Comparison of ENCODE assay signal across 26 cellular contexts in the genomic region with DNA sequence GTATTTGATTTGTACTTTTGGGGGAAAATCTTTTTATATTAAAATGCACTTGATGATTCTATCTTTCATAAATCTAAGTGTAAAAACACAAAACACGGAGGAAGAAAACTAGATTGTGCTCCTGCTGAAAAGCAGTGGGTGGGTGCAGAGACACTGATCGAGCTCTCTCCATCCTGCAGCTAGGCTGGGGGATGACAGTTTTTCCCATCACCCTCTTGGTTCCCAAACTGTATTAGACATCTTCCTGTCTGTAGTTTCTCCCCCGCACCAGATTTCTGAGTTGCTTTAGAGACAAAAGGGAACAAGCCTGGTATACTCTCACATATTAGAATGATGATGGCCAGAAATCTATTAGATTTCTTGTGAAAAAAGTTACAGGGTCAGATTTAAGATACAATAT.
"Had no signal": no experiment of that assay in that cellular context is flagged by ENCODE, and none has a peak within 500 bp of the region (broad histone marks: within the 10 kb centered on the region; RNA-seq: fewer than 3 reads in every experiment).

No MANE protein-coding gene starts in this region.

- H3K27ac Mint-ChIP-seq: memory B cell; mesothelial cell of epicardium; naive thymus-derived CD4-positive, alpha-beta T cell; nephron; neural progenitor cell had no signal

- H3K9me3 ChIP-seq: thyroid gland had no signal

- H3K4me1 Mint-ChIP-seq: memory B cell; mesothelial cell of epicardium; naive thymus-derived CD4-positive, alpha-beta T cell; nephron had no signal

- H2AFZ ChIP-seq: neural progenitor cell had no signal

- H3K9ac ChIP-seq: neural progenitor cell had no signal

- H3K4me3 ChIP-seq: coronary artery, esophagus squamous epithelium, lung, neural progenitor cell, right lobe of liver, smooth muscle cell, stomach, thyroid gland, vagina had no signal

- H3K27me3 ChIP-seq: esophagus squamous epithelium, neural progenitor cell, right lobe of liver, stomach, thyroid gland, vagina had no signal

- H3K4me1 ChIP-seq: esophagus squamous epithelium, neural progenitor cell, right lobe of liver, stomach, thyroid gland, vagina had no signal

- H3K27ac ChIP-seq: coronary artery, esophagus squamous epithelium, neural progenitor cell, right lobe of liver, stomach, thyroid gland, vagina had no signal

- ATAC-seq: left lobe of liver; naive thymus-derived CD4-positive, alpha-beta T cell; right lobe of liver had no signal

- H3K4me3 Mint-ChIP-seq: memory B cell; mesothelial cell of epicardium; naive thymus-derived CD4-positive, alpha-beta T cell; nephron; neural progenitor cell had no signal

- H3K36me3 ChIP-seq: esophagus squamous epithelium, neural progenitor cell, right lobe of liver, stomach, thyroid gland, vagina had no signal

- H3K4me2 ChIP-seq: neural progenitor cell, smooth muscle cell had no signal

- DNase-seq: dermis blood vessel endothelial cell; effector memory CD4-positive, alpha-beta T cell; erythroblast; esophagus squamous epithelium; foreskin melanocyte; kidney; naive thymus-derived CD4-positive, alpha-beta T cell; posterior cingulate gyrus; right lobe of liver; stimulated activated CD4-positive, alpha-beta T cell treated with anti-CD3 and anti-CD28 coated beads, Interleukin-12 subunit alpha, Interleukin-12 subunit beta, amount 100 ng/mL, for 4 hours; stimulated activated CD4-positive, alpha-beta T cell treated with anti-CD3 and anti-CD28 coated beads, Interleukin-1b, Interleukin-23, amount 100 ng/mL, for 48 hours; stimulated activated CD4-positive, alpha-beta T cell treated with anti-CD3 and anti-CD28 coated beads, Interleukin-4, amount 100 ng/mL, for 1 hour; stimulated activated CD8-positive, alpha-beta memory T cell treated with anti-CD3 and anti-CD28 coated beads, Interleukin-4, amount 100 ng/mL, for 48 hours; stimulated activated naive CD4-positive, alpha-beta T cell; stomach; thyroid gland; trophoblast cell had no signal
